8 cellular contexts compared by ENCODE assay signal in the genomic region with DNA sequence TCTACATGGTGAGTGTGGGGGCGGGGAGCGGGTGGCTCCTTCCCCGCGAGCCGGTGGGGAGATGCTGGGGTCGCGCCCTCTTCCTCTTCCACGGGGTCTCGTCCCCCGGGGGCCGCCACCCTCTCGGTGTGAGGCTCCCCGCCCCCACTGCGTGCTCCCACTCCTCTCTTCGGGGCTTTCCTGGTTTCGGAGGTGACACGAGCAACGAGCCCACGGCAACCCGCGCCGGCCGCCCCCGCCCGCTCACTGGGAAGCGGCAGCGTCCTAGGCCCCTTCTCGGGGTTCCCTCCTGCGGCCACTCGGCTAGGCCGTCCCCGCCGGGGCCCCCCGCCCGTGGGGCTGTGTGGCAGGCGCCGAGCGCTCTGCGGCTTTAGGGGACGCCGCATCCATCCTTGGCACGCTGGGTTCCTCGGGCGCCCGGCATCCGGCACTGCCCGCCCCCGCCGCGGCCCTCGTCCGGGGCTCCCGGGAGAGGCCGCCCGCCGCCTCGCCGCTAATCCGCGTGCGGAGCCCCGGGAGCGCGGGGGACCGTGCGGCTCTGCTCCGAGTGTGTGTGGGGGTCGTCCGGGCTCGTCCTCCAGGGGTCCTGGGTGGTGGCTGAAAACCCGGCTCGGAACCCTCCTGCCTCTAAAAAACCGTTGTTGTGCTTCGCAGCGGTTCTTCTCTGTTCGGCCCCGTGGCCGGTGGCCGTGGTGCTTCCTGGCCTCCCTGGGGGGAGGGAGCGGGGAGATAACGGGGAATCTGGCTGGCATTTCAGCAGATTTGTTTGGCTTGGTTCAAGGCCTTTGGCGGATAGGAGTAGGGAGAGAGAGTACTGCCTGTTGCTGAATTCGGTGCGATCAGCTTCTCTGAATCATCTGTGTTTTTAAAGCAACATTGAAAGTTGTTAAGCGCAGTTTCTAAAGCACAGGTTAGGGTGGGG. TPM values are rescaled to one million over a fixed set of nuclear protein-coding genes. Genes with fewer than 3 reads are reported as not detected.
DNase-seq lines count a peak whose midpoint lies in the region; ATAC-seq and TF ChIP-seq lines count a peak whose summit lies in the region.

No MANE protein-coding gene starts in this region.

- peak overlapping the region; percentile 93 for H3K27ac Mint-ChIP-seq in activated naive CD8-positive, alpha-beta T cell
- H3K27ac Mint-ChIP-seq in glutamatergic neuron (ENCODE audit: unreplicated experiment), result peak overlapping the region; percentile 90

- TF ChIP-seq CTCF in glutamatergic neuron (IDR thresholded peaks at IDR 0.05; ENCODE audit: partially characterized antibody, unreplicated experiment) (no peak), neutrophil (IDR thresholded peaks at IDR 0.05) (no peak), upper lobe of right lung (IDR thresholded peaks at IDR 0.05) (no peak)

- intact Hi-C loops in upper lobe of right lung (cut with DNase I), result no loop called here

- ATAC-seq in HG03354 (IDR thresholded peaks at IDR 0.05; ENCODE audit: poor library complexity, severe bottlenecking, unreplicated experiment) (peak; percentile 39), upper lobe of right lung (peak; percentile 48)

- peak overlapping the region; percentile 90 for H3K4me3 ChIP-seq in SJCRH30
- peak overlapping the region; percentile 92 to 96 for H3K4me3 ChIP-seq in neutrophil (ENCODE audit: low read depth in 1 of 2, low read length in 1 of 2)
- H3K4me3 ChIP-seq in upper lobe of right lung, result peak overlapping the region; percentile 97

- peak overlapping the region; percentile 58 for H3K27ac ChIP-seq in SJCRH30
- H3K27ac ChIP-seq in neutrophil, result peak overlapping the region; percentile 98
- peak overlapping the region; percentile 87 for H3K27ac ChIP-seq in upper lobe of right lung

- H3K9me3 Mint-ChIP-seq in activated naive CD8-positive, alpha-beta T cell (ENCODE audit: low read depth), result no peaks in the 10 kb centered on the region
- peaks cover 12% of the 10 kb centered on the region for H3K9me3 Mint-ChIP-seq in glutamatergic neuron (ENCODE audit: unreplicated experiment)

- H3K4me3 Mint-ChIP-seq in activated naive CD8-positive, alpha-beta T cell, result peak overlapping the region; percentile 93
- peak overlapping the region; percentile 96 for H3K4me3 Mint-ChIP-seq in glutamatergic neuron (ENCODE audit: unreplicated experiment)

- DNase-seq in Ammon's horn (ENCODE audit: low spot score), result peak; percentile 48
- peak; percentile 25 for DNase-seq in GM19238 (ENCODE audit: insufficient read length, low spot score)
- DNase-seq in SJCRH30, result peak; percentile 38 to 59
- DNase-seq in glutamatergic neuron, result peak; percentile 58
- peak; percentile 82 for DNase-seq in upper lobe of right lung

- peaks cover 67% of the 10 kb centered on the region for H3K4me1 Mint-ChIP-seq in activated naive CD8-positive, alpha-beta T cell (ENCODE audit: low read depth)
- peaks cover 34% of the 10 kb centered on the region for H3K4me1 Mint-ChIP-seq in glutamatergic neuron (ENCODE audit: low read depth, unreplicated experiment)

- H3K27me3 ChIP-seq in SJCRH30 (no peaks in the 10 kb centered on the region), neutrophil (no peaks in the 10 kb centered on the region), upper lobe of right lung (no peaks in the 10 kb centered on the region)

- H3K9me3 ChIP-seq in SJCRH30 (replicated peaks) (no peaks in the 10 kb centered on the region), neutrophil (no peaks in the 10 kb centered on the region), upper lobe of right lung (no peaks in the 10 kb centered on the region)

- peaks cover 11% of the 10 kb centered on the region for H3K4me1 ChIP-seq in SJCRH30
- H3K4me1 ChIP-seq in neutrophil (ENCODE audit: control insufficient read depth in 1 of 2, insufficient read depth in 1 of 2, low read depth in 1 of 2, low read length in 1 of 2), result peaks cover 46 to 48% of the 10 kb centered on the region in 2 experiments
- peaks cover 45% of the 10 kb centered on the region for H3K4me1 ChIP-seq in upper lobe of right lung

- H3K27me3 Mint-ChIP-seq in activated naive CD8-positive, alpha-beta T cell, result no peaks in the 10 kb centered on the region
- peaks cover 6% of the 10 kb centered on the region for H3K27me3 Mint-ChIP-seq in glutamatergic neuron (ENCODE audit: unreplicated experiment)

- no peaks in the 10 kb centered on the region for H3K36me3 Mint-ChIP-seq in activated naive CD8-positive, alpha-beta T cell
- no peaks in the 10 kb centered on the region for H3K36me3 Mint-ChIP-seq in glutamatergic neuron (ENCODE audit: unreplicated experiment)

- H3K36me3 ChIP-seq in SJCRH30 (no peaks in the 10 kb centered on the region), neutrophil (no peaks in the 10 kb centered on the region), upper lobe of right lung (no peaks in the 10 kb centered on the region)

RNA-seq across cellular contexts. Expression of a gene that starts 1.0 kb away (rescaled TPM):
- 32.7 and 40.3 TPM in 2 replicates for total RNA-seq in SJCRH30 (2014; rRNA removed; shearing (Covaris generic))
- total RNA-seq in glutamatergic neuron (ENCODE audit: unreplicated experiment) (62.5 TPM), upper lobe of right lung (46.5 TPM)

Comparison
In these comparisons a context has a peak if more than half of its experiments do, and no peak if none do; other contexts are left out.
1. Peak in every context shown above with its lines: DNase-seq, ATAC-seq, H3K4me3 ChIP-seq and H3K27ac ChIP-seq.
2. DNase-seq: peak in every context shown above with its lines; median percentile 82 in upper lobe of right lung; 58 in glutamatergic neuron; 48 in SJCRH30; 48 in Ammon's horn; 25 in GM19238.